26 cellular contexts compared by ENCODE assay signal in genomic region chr3:149382518-149382917, GRCh38. TPM values are rescaled to one million over a fixed set of nuclear protein-coding genes. Genes with fewer than 3 reads are reported as not detected.
DNase-seq lines count a peak whose midpoint lies in the region; ATAC-seq and TF ChIP-seq lines count a peak whose summit lies in the region.
"Had no signal": no experiment of that assay in that cellular context is flagged by ENCODE, and none has a peak within 500 bp of the region (broad histone marks: within the 10 kb centered on the region; RNA-seq: fewer than 3 reads in every experiment).

No MANE protein-coding gene starts in this region.

- ATAC-seq in Right ventricle myocardium inferior (no peak), left ventricle myocardium superior (no peak)
- ATAC-seq: activated CD8-positive, alpha-beta T cell treated with anti-CD3 and anti-CD28 coated beads for 36 hours; stimulated activated naive CD8-positive, alpha-beta T cell treated with anti-CD3 and anti-CD28 coated beads, Interleukin-15, amount 100 ng/mL, for 72 hours had no signal

- H3K4me3 ChIP-seq in coronary artery (no peak overlapping the region), uterus (no peak overlapping the region)
- H3K4me3 ChIP-seq: adrenal gland, transverse colon had no signal

- H3K27me3 Mint-ChIP-seq in mesothelial cell of epicardium (ENCODE audit: low read depth) = no peaks in the 10 kb centered on the region
- H3K27me3 Mint-ChIP-seq: activated CD8-positive, alpha-beta T cell treated with anti-CD3 and anti-CD28 coated beads for 36 hours had no signal

- H3K9me3 ChIP-seq in uterus = no peaks in the 10 kb centered on the region
- H3K9me3 ChIP-seq: adrenal gland, transverse colon had no signal

- H3K4me1 ChIP-seq in uterus = peaks cover 0 to 11% of the 10 kb centered on the region in 2 donors

- peaks cover 59% of the 10 kb centered on the region for H3K4me1 Mint-ChIP-seq in mesothelial cell of epicardium
- H3K4me1 Mint-ChIP-seq: IgD-negative memory B cell; stimulated activated naive CD8-positive, alpha-beta T cell treated with anti-CD3 and anti-CD28 coated beads, Interleukin-15, amount 100 ng/mL, for 72 hours had no signal

- no peaks in the 10 kb centered on the region for H3K36me3 ChIP-seq in uterus
- H3K36me3 ChIP-seq: adrenal gland, transverse colon had no signal

- H3K27ac Mint-ChIP-seq in mesothelial cell of epicardium = peak overlapping the region; percentile 72
- H3K27ac Mint-ChIP-seq: activated CD8-positive, alpha-beta T cell treated with anti-CD3 and anti-CD28 coated beads for 36 hours; IgD-negative memory B cell had no signal

- no peak for TF ChIP-seq CTCF in coronary artery (IDR thresholded peaks at IDR 0.05)
- no peak for TF ChIP-seq CTCF in mesothelial cell of epicardium (IDR thresholded peaks at IDR 0.05; ENCODE audit: unreplicated experiment)
- no peak for TF ChIP-seq CTCF in uterus (IDR thresholded peaks at IDR 0.05)

- peaks cover 8% of the 10 kb centered on the region for H3K36me3 Mint-ChIP-seq in mesothelial cell of epicardium
- H3K36me3 Mint-ChIP-seq: IgD-negative memory B cell had no signal

- H3K27me3 ChIP-seq in uterus = no peaks in the 10 kb centered on the region
- H3K27me3 ChIP-seq: adrenal gland, transverse colon had no signal

- peaks cover 8% of the 10 kb centered on the region for H3K9me3 Mint-ChIP-seq in mesothelial cell of epicardium
- H3K9me3 Mint-ChIP-seq: activated CD8-positive, alpha-beta T cell treated with anti-CD3 and anti-CD28 coated beads for 36 hours; IgD-negative memory B cell; stimulated activated naive CD8-positive, alpha-beta T cell treated with anti-CD3 and anti-CD28 coated beads, Interleukin-15, amount 100 ng/mL, for 72 hours had no signal

- DNase-seq in Right ventricle myocardium inferior (ENCODE audit: missing footprints) (peak; percentile 22), left ventricle myocardium superior (no peak), coronary artery (ENCODE audit: low spot score) (no peak), mesothelial cell of epicardium (ENCODE audit: low spot score in 2 of 2, unreplicated experiment in 2 of 2) (no peak), uterus (no peak), NCI-H69 (lab: John Stamatoyannopoulos, UW) (no peak), NCI-H1092 treated with DMSO at 0.1 percent for 48 hours (lab: John Stamatoyannopoulos, UW) (no peak)
- DNase-seq in activated CD4-positive, alpha-beta T cell treated with anti-CD3 and anti-CD28 coated beads for 1 hour = no peak
- DNase-seq: 8988T; activated CD4-positive, CD25-positive, alpha-beta regulatory T cell; activated CD8-positive, alpha-beta T cell treated with anti-CD3 and anti-CD28 coated beads for 36 hours; activated T-cell treated with anti-CD3 and anti-CD28 coated beads, Interleukin-2, amount 50 U/mL, for 1 hour; adrenal gland; foreskin melanocyte; hippocampal formation; MM.1S; NCI-H1436; NCI-H526; retina; stimulated activated CD4-positive, alpha-beta T cell treated with anti-CD3 and anti-CD28 coated beads, Interleukin-12 subunit alpha, Interleukin-12 subunit beta, amount 100 ng/mL, for 4 hours; stimulated activated CD4-positive, alpha-beta T cell treated with anti-CD3 and anti-CD28 coated beads, Interleukin-4, amount 100 ng/mL, for 4 hours; stimulated activated naive CD8-positive, alpha-beta T cell treated with anti-CD3 and anti-CD28 coated beads, Interleukin-15, amount 100 ng/mL, for 72 hours; T1000; transverse colon had no signal

- intact Hi-C loops in Right ventricle myocardium inferior (cut with DNase I) (no loop called here), left ventricle myocardium superior (cut with micrococcal nuclease) (no loop called here), uterus (cut with DNase I; ENCODE audit: low total_unique reads) (no loop called here)

- peak overlapping the region; percentile 51 to 80 for H3K27ac ChIP-seq in coronary artery
- H3K27ac ChIP-seq in uterus = peak overlapping the region; percentile 61 to 66
- H3K27ac ChIP-seq: adrenal gland, RWPE1, transverse colon had no signal

- TF ChIP-seq POLR2A in uterus (IDR thresholded peaks at IDR 0.05) = no peak

- no peak overlapping the region for H3K4me3 Mint-ChIP-seq in mesothelial cell of epicardium
- H3K4me3 Mint-ChIP-seq: activated CD8-positive, alpha-beta T cell treated with anti-CD3 and anti-CD28 coated beads for 36 hours; IgD-negative memory B cell; stimulated activated naive CD8-positive, alpha-beta T cell treated with anti-CD3 and anti-CD28 coated beads, Interleukin-15, amount 100 ng/mL, for 72 hours had no signal

RNA-seq across cellular contexts. Expression of gene TM4SF1, which starts 5.1 kb away (rescaled TPM):
- total RNA-seq in Right ventricle myocardium inferior = 124 TPM
- 112 TPM for total RNA-seq in left ventricle myocardium superior
- total RNA-seq in mesothelial cell of epicardium = 39.2 to 52.2 TPM (median 43.5 TPM) in 3 replicates
- total RNA-seq in uterus = 100 to 1,000 TPM; 102 to 118 (median 113) TPM
- total RNA-seq: activated CD8-positive, alpha-beta T cell treated with anti-CD3 and anti-CD28 coated beads for 36 hours had no signal

RNA-seq across cellular contexts. Expression of gene TM4SF18, which starts 49.1 kb away (rescaled TPM):
- total RNA-seq in Right ventricle myocardium inferior (15.8 TPM), left ventricle myocardium superior (11.6 TPM), mesothelial cell of epicardium (0.13 to 0.14 TPM in 2 of 3 replicates, not detected in the other), uterus (10 to 100 TPM in 3 of 4 donors, 1 to 10 TPM in 1; 6.7 to 35.5 (median 14.6) TPM)
- total RNA-seq: activated CD8-positive, alpha-beta T cell treated with anti-CD3 and anti-CD28 coated beads for 36 hours had no signal
